ENCODE assay signal across 12 cellular contexts in the genomic region with DNA sequence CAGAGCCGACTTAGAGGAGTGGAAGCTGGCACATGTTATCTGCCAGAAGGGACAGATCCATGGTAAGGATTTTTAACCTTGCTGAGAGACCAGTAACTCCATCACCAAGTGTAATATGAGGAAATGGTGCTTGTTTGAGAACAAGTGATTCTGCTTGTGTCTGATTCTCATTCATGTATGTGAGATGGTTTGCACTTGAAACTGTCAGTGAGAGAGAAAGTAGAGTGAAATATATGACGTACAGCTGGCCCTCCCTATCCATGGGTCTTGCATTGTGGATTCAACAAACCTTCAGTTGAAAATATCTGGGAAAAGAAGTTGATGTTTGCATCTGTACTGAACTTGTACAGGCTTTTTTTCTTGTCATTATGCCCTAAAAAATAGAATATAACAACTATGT. TPM values are rescaled to one million over a fixed set of nuclear protein-coding genes. Genes with fewer than 3 reads are reported as not detected.
DNase-seq lines count a peak whose midpoint lies in the region; ATAC-seq and TF ChIP-seq lines count a peak whose summit lies in the region.
"Had no signal": no experiment of that assay in that cellular context is flagged by ENCODE, and none has a peak within 500 bp of the region (broad histone marks: within the 10 kb centered on the region; RNA-seq: fewer than 3 reads in every experiment).

No MANE protein-coding gene starts in this region.

- peaks cover 77% of the 10 kb centered on the region for H3K36me3 Mint-ChIP-seq in stimulated activated naive CD8-positive, alpha-beta T cell treated with anti-CD3 and anti-CD28 coated beads, Interleukin-15, Interleukin-2, amounts not matched to agents 100 ng/mL and 50 ng/mL, for 24 hours (ENCODE audit: low read depth)
- H3K36me3 Mint-ChIP-seq in activated CD8-positive, alpha-beta T cell treated with anti-CD3 and anti-CD28 coated beads, Interleukin-2, amount 10 ng/mL, durations not matched to agents 7 days and 5 days (ENCODE audit: low read depth): peaks cover 68% of the 10 kb centered on the region
- H3K36me3 Mint-ChIP-seq in memory B cell: peaks cover 42% of the 10 kb centered on the region

- H3K36me3 ChIP-seq in lower lobe of right lung: peaks cover 10% of the 10 kb centered on the region

- DNase-seq in stimulated activated naive CD8-positive, alpha-beta T cell treated with anti-CD3 and anti-CD28 coated beads, Interleukin-15, amount 100 ng/mL, for 72 hours: no peak
- DNase-seq in activated CD8-positive, alpha-beta T cell treated with anti-CD3 and anti-CD28 coated beads, Interleukin-2, amount 10 ng/mL, durations not matched to agents 7 days and 5 days: no peak
- no peak for DNase-seq in memory B cell (ENCODE audit: low spot score in 2 of 2)
- no peak for DNase-seq in NCI-H2171 (lab: John Stamatoyannopoulos, UW)
- no peak for DNase-seq in NCI-H1092 (lab: John Stamatoyannopoulos, UW)
- DNase-seq in NOMO-1 treated with dmso at 0.1 percent for 144 hours (lab: John Stamatoyannopoulos, UW; ENCODE audit: unreplicated experiment): no peak
- no peak for DNase-seq in lower lobe of right lung
- DNase-seq: activated CD4-positive, CD25-positive, alpha-beta regulatory T cell treated with anti-CD3 and anti-CD28 coated beads, Interleukin-2, amount 50 U/mL, for 72 hours; midbrain had no signal

- H3K4me1 Mint-ChIP-seq in stimulated activated naive CD8-positive, alpha-beta T cell treated with anti-CD3 and anti-CD28 coated beads, Interleukin-15, Interleukin-2, amounts not matched to agents 100 ng/mL and 50 ng/mL, for 24 hours (ENCODE audit: low read depth): peaks cover 39% of the 10 kb centered on the region
- H3K4me1 Mint-ChIP-seq in stimulated activated naive CD8-positive, alpha-beta T cell treated with anti-CD3 and anti-CD28 coated beads, Interleukin-15, amount 100 ng/mL, for 72 hours: peaks cover 32% of the 10 kb centered on the region
- peaks cover 26% of the 10 kb centered on the region for H3K4me1 Mint-ChIP-seq in activated CD8-positive, alpha-beta T cell treated with anti-CD3 and anti-CD28 coated beads, Interleukin-2, amount 10 ng/mL, durations not matched to agents 7 days and 5 days (ENCODE audit: low read depth)
- H3K4me1 Mint-ChIP-seq in memory B cell: peaks cover 21% of the 10 kb centered on the region

- POLR2A ChIA-PET in activated CD8-positive, alpha-beta T cell treated with anti-CD3 and anti-CD28 coated beads, Interleukin-2, amount 10 ng/mL, durations not matched to agents 7 days and 5 days (lab: Charles Lee): no interaction called here

- H3K27ac ChIP-seq in lower lobe of right lung: no peak overlapping the region
- H3K27ac ChIP-seq: C4-2B, SK-N-MC had no signal

- H3K27me3 ChIP-seq in lower lobe of right lung (ENCODE audit: low read depth): no peaks in the 10 kb centered on the region

- CTCF ChIA-PET in activated CD8-positive, alpha-beta T cell treated with anti-CD3 and anti-CD28 coated beads, Interleukin-2, amount 10 ng/mL, durations not matched to agents 7 days and 5 days (lab: Charles Lee): no interaction called here

- no peaks in the 10 kb centered on the region for H3K27me3 Mint-ChIP-seq in stimulated activated naive CD8-positive, alpha-beta T cell treated with anti-CD3 and anti-CD28 coated beads, Interleukin-15, Interleukin-2, amounts not matched to agents 100 ng/mL and 50 ng/mL, for 24 hours
- H3K27me3 Mint-ChIP-seq in stimulated activated naive CD8-positive, alpha-beta T cell treated with anti-CD3 and anti-CD28 coated beads, Interleukin-15, amount 100 ng/mL, for 72 hours: no peaks in the 10 kb centered on the region
- H3K27me3 Mint-ChIP-seq in activated CD8-positive, alpha-beta T cell treated with anti-CD3 and anti-CD28 coated beads, Interleukin-2, amount 10 ng/mL, durations not matched to agents 7 days and 5 days (ENCODE audit: low read depth): no peaks in the 10 kb centered on the region
- H3K27me3 Mint-ChIP-seq in memory B cell: no peaks in the 10 kb centered on the region

- intact Hi-C loops in lower lobe of right lung (cut with DNase I): no loop called here

- no peak overlapping the region for H3K4me3 ChIP-seq in lower lobe of right lung
- H3K4me3 ChIP-seq: SK-N-MC had no signal

- H3K4me1 ChIP-seq in lower lobe of right lung: peaks cover 21% of the 10 kb centered on the region

- TF ChIP-seq CTCF in lower lobe of right lung (IDR thresholded peaks at IDR 0.05): no peak

- peaks cover 42% of the 10 kb centered on the region for H3K9me3 ChIP-seq in lower lobe of right lung

- no peak for ATAC-seq in stimulated activated naive CD8-positive, alpha-beta T cell treated with anti-CD3 and anti-CD28 coated beads, Interleukin-15, amount 100 ng/mL, for 72 hours
- no peak for ATAC-seq in activated CD8-positive, alpha-beta T cell treated with anti-CD3 and anti-CD28 coated beads, Interleukin-2, amount 10 ng/mL, durations not matched to agents 7 days and 5 days
- no peak for ATAC-seq in memory B cell (ENCODE audit: low read depth)
- ATAC-seq in lower lobe of right lung: no peak

- peak overlapping the region; percentile 54 for H3K4me3 Mint-ChIP-seq in stimulated activated naive CD8-positive, alpha-beta T cell treated with anti-CD3 and anti-CD28 coated beads, Interleukin-15, Interleukin-2, amounts not matched to agents 100 ng/mL and 50 ng/mL, for 24 hours
- no peak overlapping the region for H3K4me3 Mint-ChIP-seq in stimulated activated naive CD8-positive, alpha-beta T cell treated with anti-CD3 and anti-CD28 coated beads, Interleukin-15, amount 100 ng/mL, for 72 hours
- peak overlapping the region; percentile 16 for H3K4me3 Mint-ChIP-seq in activated CD8-positive, alpha-beta T cell treated with anti-CD3 and anti-CD28 coated beads, Interleukin-2, amount 10 ng/mL, durations not matched to agents 7 days and 5 days
- peak overlapping the region; percentile 67 for H3K4me3 Mint-ChIP-seq in memory B cell

- peaks cover 39% of the 10 kb centered on the region for H3K9me3 Mint-ChIP-seq in stimulated activated naive CD8-positive, alpha-beta T cell treated with anti-CD3 and anti-CD28 coated beads, Interleukin-15, Interleukin-2, amounts not matched to agents 100 ng/mL and 50 ng/mL, for 24 hours
- peaks cover 45 to 48% of the 10 kb centered on the region in 2 donors for H3K9me3 Mint-ChIP-seq in stimulated activated naive CD8-positive, alpha-beta T cell treated with anti-CD3 and anti-CD28 coated beads, Interleukin-15, amount 100 ng/mL, for 72 hours
- peaks cover 47% of the 10 kb centered on the region for H3K9me3 Mint-ChIP-seq in activated CD8-positive, alpha-beta T cell treated with anti-CD3 and anti-CD28 coated beads, Interleukin-2, amount 10 ng/mL, durations not matched to agents 7 days and 5 days (ENCODE audit: insufficient read depth)
- peaks cover 12% of the 10 kb centered on the region for H3K9me3 Mint-ChIP-seq in memory B cell

- no peak overlapping the region for H3K27ac Mint-ChIP-seq in stimulated activated naive CD8-positive, alpha-beta T cell treated with anti-CD3 and anti-CD28 coated beads, Interleukin-15, Interleukin-2, amounts not matched to agents 100 ng/mL and 50 ng/mL, for 24 hours
- H3K27ac Mint-ChIP-seq in stimulated activated naive CD8-positive, alpha-beta T cell treated with anti-CD3 and anti-CD28 coated beads, Interleukin-15, amount 100 ng/mL, for 72 hours: no peak overlapping the region
- H3K27ac Mint-ChIP-seq in activated CD8-positive, alpha-beta T cell treated with anti-CD3 and anti-CD28 coated beads, Interleukin-2, amount 10 ng/mL, durations not matched to agents 7 days and 5 days: no peak overlapping the region
- H3K27ac Mint-ChIP-seq in memory B cell: no peak overlapping the region

RNA-seq across cellular contexts. Expression of a gene that starts 2.0 kb away (rescaled TPM):
- total RNA-seq in activated CD8-positive, alpha-beta T cell treated with anti-CD3 and anti-CD28 coated beads, Interleukin-2, amount 10 ng/mL, durations not matched to agents 7 days and 5 days: 1 to 10 TPM; 6.2 to 7.3 TPM
- total RNA-seq in lower lobe of right lung: 7.5 TPM

RNA-seq across cellular contexts. Expression of a gene that starts 18.8 kb away (rescaled TPM):
- total RNA-seq in activated CD8-positive, alpha-beta T cell treated with anti-CD3 and anti-CD28 coated beads, Interleukin-2, amount 10 ng/mL, durations not matched to agents 7 days and 5 days: 10 to 100 TPM; 10.1 to 12.5 TPM
- total RNA-seq in lower lobe of right lung: 6.1 TPM

Comparison
In these comparisons a context has a peak if more than half of its experiments do, and no peak if none do; other contexts are left out.
1. H3K4me3 Mint-ChIP-seq: peak in stimulated activated naive CD8-positive, alpha-beta T cell treated with anti-CD3 and anti-CD28 coated beads, Interleukin-15, Interleukin-2, amounts not matched to agents 100 ng/mL and 50 ng/mL, for 24 hours (single experiment), activated CD8-positive, alpha-beta T cell treated with anti-CD3 and anti-CD28 coated beads, Interleukin-2, amount 10 ng/mL, durations not matched to agents 7 days and 5 days (single experiment) and memory B cell (single experiment); none in stimulated activated naive CD8-positive, alpha-beta T cell treated with anti-CD3 and anti-CD28 coated beads, Interleukin-15, amount 100 ng/mL, for 72 hours (0 of 2).